In genomic region chr1:26275580-26276431, GRCh38 we compare ENCODE assay signal across 8 cellular contexts. TPM values are rescaled to one million over a fixed set of nuclear protein-coding genes. Genes with fewer than 3 reads are reported as not detected.
DNase-seq lines count a peak whose midpoint lies in the region; ATAC-seq, FAIRE-seq and TF ChIP-seq lines count a peak whose summit lies in the region.

No MANE protein-coding gene starts in this region.

- peak overlapping the region; percentile 49; the same call in 1 of the 2 replicates for H3K4me2 ChIP-seq in KMS-11

- H3K4me3 ChIP-seq in KMS-11 (IDR thresholded peaks at IDR 0.05; ENCODE audit: insufficient read depth, low read depth, low read length) (no peak overlapping the region), SK-N-MC (no peak overlapping the region), thymus (ENCODE audit: low read length) (no peak overlapping the region)

- H3K27ac Mint-ChIP-seq in activated naive CD8-positive, alpha-beta T cell = peak overlapping the region; percentile 100
- peak overlapping the region; percentile 92 for H3K27ac Mint-ChIP-seq in osteocyte (ENCODE audit: unreplicated experiment)

- H2AFZ ChIP-seq in KMS-11 (ENCODE audit: low read depth) = no peak overlapping the region

- H3K36me3 ChIP-seq in KMS-11 (ENCODE audit: insufficient read depth) (no peaks in the 10 kb centered on the region; the same call in 1 of the 2 replicates), SK-N-MC (ENCODE audit: insufficient read depth, low read length) (peaks cover 63% of the 10 kb centered on the region), thymus (ENCODE audit: control insufficient read depth, insufficient read depth) (peaks cover 41% of the 10 kb centered on the region)

- H3K4me1 Mint-ChIP-seq in activated naive CD8-positive, alpha-beta T cell (ENCODE audit: low read depth) = peaks cover 53% of the 10 kb centered on the region
- peaks cover 54% of the 10 kb centered on the region for H3K4me1 Mint-ChIP-seq in osteocyte (ENCODE audit: unreplicated experiment)

- H3K27ac ChIP-seq in KMS-11 = peak overlapping the region; percentile 18
- peak overlapping the region; percentile 52; the same call in 1 of the 2 replicates for H3K27ac ChIP-seq in SK-N-MC
- H3K27ac ChIP-seq in thymus (ENCODE audit: low read depth) = peak overlapping the region; percentile 86

- H3K9ac ChIP-seq in KMS-11 (no peak overlapping the region), SK-N-MC (ENCODE audit: insufficient read length) (peak overlapping the region; percentile 4)

- peak; percentile 35 for DNase-seq in SK-N-MC (ENCODE audit: low read depth, low spot score)
- peak; percentile 89 for DNase-seq in glomerular endothelial cell (ENCODE audit: extremely low read depth, low read depth, low spot score)
- DNase-seq in osteocyte (ENCODE audit: extremely low spot score, unreplicated experiment) = peak; percentile 92

- H3K27me3 ChIP-seq in KMS-11 (ENCODE audit: insufficient read depth, low read depth) (no peaks in the 10 kb centered on the region), thymus (ENCODE audit: control insufficient read depth, insufficient read depth) (no peaks in the 10 kb centered on the region)

- no peaks in the 10 kb centered on the region for H3K27me3 Mint-ChIP-seq in activated naive CD8-positive, alpha-beta T cell
- no peaks in the 10 kb centered on the region for H3K27me3 Mint-ChIP-seq in osteocyte (ENCODE audit: unreplicated experiment)

- FAIRE-seq in G401.6 (lab: Jason Lieb, UNC) = peak; percentile 79

- peaks cover 2% of the 10 kb centered on the region for H3K9me3 Mint-ChIP-seq in activated naive CD8-positive, alpha-beta T cell (ENCODE audit: low read depth)
- no peaks in the 10 kb centered on the region for H3K9me3 Mint-ChIP-seq in osteocyte (ENCODE audit: unreplicated experiment)

- ATAC-seq in HG02571 (IDR thresholded peaks at IDR 0.05; ENCODE audit: unreplicated experiment) = no peak

- peak; percentile 89 for TF ChIP-seq CTCF in KMS-11 (conservative IDR thresholded peaks at IDR 0.05; ENCODE audit: low read depth, low read length)
- TF ChIP-seq CTCF in osteocyte (IDR thresholded peaks at IDR 0.05) = peak; percentile 77

- no peaks in the 10 kb centered on the region for H4K20me1 ChIP-seq in KMS-11 (ENCODE audit: insufficient read depth)

- no peaks in the 10 kb centered on the region for H3K79me2 ChIP-seq in KMS-11 (ENCODE audit: insufficient read depth, low read depth)

- H3K4me3 Mint-ChIP-seq in activated naive CD8-positive, alpha-beta T cell = peak overlapping the region; percentile 94
- H3K4me3 Mint-ChIP-seq in osteocyte (ENCODE audit: unreplicated experiment) = peak overlapping the region; percentile 15

- H3K4me1 ChIP-seq in KMS-11 (ENCODE audit: low read depth, poor library complexity, severe bottlenecking) (peaks cover 47% of the 10 kb centered on the region), thymus (ENCODE audit: control insufficient read depth, insufficient read depth, low read length) (peaks cover 19% of the 10 kb centered on the region)

- WGBS in thymus = 78% methylated on average over 3 of the region's 3 CpGs

- no peaks in the 10 kb centered on the region for H3K9me3 ChIP-seq in SK-N-MC (ENCODE audit: low read depth, low read length)
- no peaks in the 10 kb centered on the region for H3K9me3 ChIP-seq in thymus (ENCODE audit: control insufficient read depth)

- peaks cover 23% of the 10 kb centered on the region for H3K36me3 Mint-ChIP-seq in activated naive CD8-positive, alpha-beta T cell
- peaks cover 12% of the 10 kb centered on the region for H3K36me3 Mint-ChIP-seq in osteocyte (ENCODE audit: unreplicated experiment)

RNA-seq across cellular contexts. Expression of gene SH3BGRL3, which starts 4.1 kb away (rescaled TPM):
- total RNA-seq in glomerular endothelial cell (258 and 260 TPM in 2 replicates), osteocyte (138 and 140 TPM in 2 replicates)
- 261 TPM for polyA plus RNA-seq in thymus

RNA-seq across cellular contexts. Expression of gene UBXN11, which starts 30.6 kb away (rescaled TPM):
- total RNA-seq in glomerular endothelial cell = 1.9 and 5.0 TPM in 2 replicates
- 16.6 and 17.0 TPM in 2 replicates for total RNA-seq in osteocyte
- polyA plus RNA-seq in thymus = 42.7 TPM

RNA-seq across cellular contexts. Expression of gene CEP85, which starts 41.8 kb away (rescaled TPM):
- total RNA-seq in glomerular endothelial cell (7.4 and 7.9 TPM in 2 replicates), osteocyte (16.5 and 17.7 TPM in 2 replicates)
- polyA plus RNA-seq in thymus = 9.7 TPM

RNA-seq across cellular contexts. Expression of gene CD52, which starts 42.0 kb away (rescaled TPM):
- total RNA-seq in glomerular endothelial cell = not detected in 2 replicates
- not detected in 2 replicates for total RNA-seq in osteocyte
- 1,113 TPM for polyA plus RNA-seq in thymus

Comparison
In these comparisons a context has a peak if more than half of its experiments do, and no peak if none do; other contexts are left out.
1. H3K27ac ChIP-seq: peak in every context shown above with its lines; median percentile 86 in thymus; 52 in SK-N-MC; 18 in KMS-11.
2. DNase-seq: peak in every context shown above with its lines; median percentile 92 in osteocyte; 89 in glomerular endothelial cell; 35 in SK-N-MC.